8 cellular contexts compared by ENCODE assay signal in genomic region chr4:73127839-73128448, GRCh38. TPM values are rescaled to one million over a fixed set of nuclear protein-coding genes. Genes with fewer than 3 reads are reported as not detected.
DNase-seq lines count a peak whose midpoint lies in the region; ATAC-seq lines count a peak whose summit lies in the region.

No MANE protein-coding gene starts in this region.

- H3K27me3 Mint-ChIP-seq in activated T-helper 2 cell treated with anti-CD3 and anti-CD28 coated beads, Interferon-gamma antibody, Interleukin-2, Interleukin-4, amounts not matched to agents 10 μg/mL and 5 μg/mL and 100 μg/mL, durations not matched to agents 14 hours and 24 hours and 36 hours (ENCODE audit: low read depth), result no peaks in the 10 kb centered on the region

- ATAC-seq in HG03342 (IDR thresholded peaks at IDR 0.05; ENCODE audit: unreplicated experiment), result peak; percentile 84
- no peak for ATAC-seq in GM18870 (IDR thresholded peaks at IDR 0.05; ENCODE audit: unreplicated experiment)
- no peak for ATAC-seq in GM21528 (IDR thresholded peaks at IDR 0.05; ENCODE audit: low FRiP score, unreplicated experiment)

- intact Hi-C loops in activated T-helper 2 cell treated with anti-CD3 and anti-CD28 coated beads, Interferon-gamma antibody, Interleukin-2, Interleukin-4, amounts not matched to agents 10 μg/mL and 5 μg/mL and 100 μg/mL, durations not matched to agents 14 hours and 24 hours and 36 hours (cut with micrococcal nuclease), result loop anchor here (1.0 kb wide), 1 partner anchor 129 kb away; no protein-coding TSS in a partner anchor

- no peak overlapping the region for H3K4me3 Mint-ChIP-seq in activated T-helper 2 cell treated with anti-CD3 and anti-CD28 coated beads, Interferon-gamma antibody, Interleukin-2, Interleukin-4, amounts not matched to agents 10 μg/mL and 5 μg/mL and 100 μg/mL, durations not matched to agents 14 hours and 24 hours and 36 hours (ENCODE audit: low read depth)

- H3K4me1 Mint-ChIP-seq in activated T-helper 2 cell treated with anti-CD3 and anti-CD28 coated beads, Interferon-gamma antibody, Interleukin-2, Interleukin-4, amounts not matched to agents 10 μg/mL and 5 μg/mL and 100 μg/mL, durations not matched to agents 14 hours and 24 hours and 36 hours (ENCODE audit: low read depth), result peaks cover 8% of the 10 kb centered on the region

- H3K36me3 Mint-ChIP-seq in activated T-helper 2 cell treated with anti-CD3 and anti-CD28 coated beads, Interferon-gamma antibody, Interleukin-2, Interleukin-4, amounts not matched to agents 10 μg/mL and 5 μg/mL and 100 μg/mL, durations not matched to agents 14 hours and 24 hours and 36 hours (ENCODE audit: low read depth), result peaks cover 51% of the 10 kb centered on the region

- DNase-seq in SIG-M5 treated with dmso at 0.1 percent for 504 hours (lab: John Stamatoyannopoulos, UW; ENCODE audit: unreplicated experiment) (peak; percentile 28), SIG-M5 (lab: John Stamatoyannopoulos, UW) (no peak), iris pigment epithelial cell (ENCODE audit: low read depth) (peak; percentile 31), NCI-H226 (no peak)
- no peak for DNase-seq in activated T-helper 2 cell treated with anti-CD3 and anti-CD28 coated beads, Interferon-gamma antibody, Interleukin-2, Interleukin-4, amounts not matched to agents 10 μg/mL and 5 μg/mL and 100 μg/mL, durations not matched to agents 14 hours and 24 hours and 36 hours (ENCODE audit: low spot score)

- no peaks in the 10 kb centered on the region for H3K9me3 Mint-ChIP-seq in activated T-helper 2 cell treated with anti-CD3 and anti-CD28 coated beads, Interferon-gamma antibody, Interleukin-2, Interleukin-4, amounts not matched to agents 10 μg/mL and 5 μg/mL and 100 μg/mL, durations not matched to agents 14 hours and 24 hours and 36 hours

- H3K27ac Mint-ChIP-seq in activated T-helper 2 cell treated with anti-CD3 and anti-CD28 coated beads, Interferon-gamma antibody, Interleukin-2, Interleukin-4, amounts not matched to agents 10 μg/mL and 5 μg/mL and 100 μg/mL, durations not matched to agents 14 hours and 24 hours and 36 hours, result peak overlapping the region; percentile 39

RNA-seq across cellular contexts. Expression of gene COX18, which starts 58.4 kb away (rescaled TPM):
- 20.9 and 21.3 TPM in 2 replicates for total RNA-seq in activated T-helper 2 cell treated with anti-CD3 and anti-CD28 coated beads, Interferon-gamma antibody, Interleukin-2, Interleukin-4, amounts not matched to agents 10 μg/mL and 5 μg/mL and 100 μg/mL, durations not matched to agents 14 hours and 24 hours and 36 hours

Comparison
In these comparisons a context has a peak if more than half of its experiments do, and no peak if none do; other contexts are left out.
1. DNase-seq: peak in SIG-M5 treated with dmso at 0.1 percent for 504 hours (single experiment) and iris pigment epithelial cell (single experiment); none in SIG-M5 (single experiment), activated T-helper 2 cell treated with anti-CD3 and anti-CD28 coated beads, Interferon-gamma antibody, Interleukin-2, Interleukin-4, amounts not matched to agents 10 μg/mL and 5 μg/mL and 100 μg/mL, durations not matched to agents 14 hours and 24 hours and 36 hours (single experiment) and NCI-H226 (single experiment).